Comparison of ENCODE assay signal across 20 cellular contexts in the genomic region with DNA sequence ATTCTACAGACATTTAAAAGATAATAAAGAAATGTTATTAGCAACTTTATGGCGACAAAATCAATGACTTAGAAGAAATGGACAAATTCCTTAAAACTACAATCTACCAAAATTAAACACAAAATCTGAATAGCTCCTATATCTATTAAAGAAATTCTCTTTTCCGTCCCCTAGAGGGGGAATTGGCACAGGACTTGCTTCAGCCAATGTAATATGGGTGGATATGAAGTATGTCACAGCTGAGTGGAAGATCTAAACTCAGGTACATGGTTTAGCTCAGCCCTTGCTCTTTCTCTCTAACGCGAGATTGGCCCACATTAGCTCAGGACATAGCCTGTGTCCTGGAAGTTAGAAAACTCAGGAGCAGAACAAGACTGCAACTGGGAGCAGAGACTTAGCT.
DNase-seq lines count a peak whose midpoint lies in the region; ATAC-seq and TF ChIP-seq lines count a peak whose summit lies in the region.
"Had no signal": no experiment of that assay in that cellular context is flagged by ENCODE, and none has a peak within 500 bp of the region (broad histone marks: within the 10 kb centered on the region; RNA-seq: fewer than 3 reads in every experiment).

No MANE protein-coding gene starts in this region.

- POLR2A ChIA-PET in MCF 10A (lab: Yijun Ruan, JAX) = interaction anchor here (1.0 kb wide), 1 partner anchor 12 kb away, joined by 3 read pairs; no protein-coding TSS in a partner anchor

- H3K9me3 Mint-ChIP-seq in MCF 10A (ENCODE audit: unreplicated experiment) = no peaks in the 10 kb centered on the region
- H3K9me3 Mint-ChIP-seq: naive B cell, T-cell had no signal

- H3K9me3 ChIP-seq in breast epithelium = no peaks in the 10 kb centered on the region
- H3K9me3 ChIP-seq: heart right ventricle, MG63, right atrium auricular region, upper lobe of right lung had no signal

- H3K4me1 Mint-ChIP-seq in MCF 10A (ENCODE audit: insufficient read depth, unreplicated experiment) = no peaks in the 10 kb centered on the region
- H3K4me1 Mint-ChIP-seq: naive B cell had no signal

- H3K36me3 Mint-ChIP-seq in MCF 10A (ENCODE audit: insufficient read depth, unreplicated experiment) = no peaks in the 10 kb centered on the region
- H3K36me3 Mint-ChIP-seq: naive B cell, T-cell had no signal

- CTCF ChIA-PET in MCF 10A (lab: Yijun Ruan, JAX) = interaction anchor here (0.6 kb wide), 1 partner anchor 70 kb away, joined by 3 read pairs; no protein-coding TSS in a partner anchor

- peaks cover 40% of the 10 kb centered on the region for H3K27me3 Mint-ChIP-seq in MCF 10A (ENCODE audit: insufficient read depth, unreplicated experiment)
- H3K27me3 Mint-ChIP-seq: naive B cell had no signal

- intact Hi-C loops in MCF 10A (cut with micrococcal nuclease) = no loop called here
- intact Hi-C loops in breast epithelium (cut with DNase I; ENCODE audit: low total_unique reads) = no loop called here

- no peak overlapping the region for H3K27ac ChIP-seq in breast epithelium
- H3K27ac ChIP-seq: heart right ventricle, right atrium auricular region, upper lobe of right lung had no signal

- no peak for ATAC-seq in HG02642 (IDR thresholded peaks at IDR 0.05; ENCODE audit: poor library complexity, unreplicated experiment)
- ATAC-seq: heart right ventricle, left cardiac atrium, T-cell, upper lobe of right lung had no signal

- H3K27me3 ChIP-seq in breast epithelium = no peaks in the 10 kb centered on the region
- H3K27me3 ChIP-seq: MG63, right atrium auricular region, upper lobe of right lung had no signal

- no peak for TF ChIP-seq CTCF in MCF 10A (IDR thresholded peaks at IDR 0.05; ENCODE audit: unreplicated experiment)
- no peak for TF ChIP-seq CTCF in breast epithelium (IDR thresholded peaks at IDR 0.05)
- no peak for TF ChIP-seq CTCF in epithelial cell of esophagus (IDR thresholded peaks at IDR 0.05; ENCODE audit: insufficient read depth, low read depth, low read length, missing control alignments)
- peak; percentile 36 for TF ChIP-seq CTCF in retinal pigment epithelial cell (conservative IDR thresholded peaks at IDR 0.05; ENCODE audit: low read depth, low read length)

- H3K4me3 ChIP-seq in breast epithelium (no peak overlapping the region), epithelial cell of esophagus (ENCODE audit: low read length) (no peak overlapping the region), retinal pigment epithelial cell (ENCODE audit: low read length) (no peak overlapping the region)
- H3K4me3 ChIP-seq: heart right ventricle, MG63, right atrium auricular region, upper lobe of right lung had no signal

- no peaks in the 10 kb centered on the region for H3K36me3 ChIP-seq in breast epithelium
- H3K36me3 ChIP-seq: heart right ventricle, MG63, right atrium auricular region, upper lobe of right lung had no signal

- BruUV-seq in MCF 10A (replicated peaks; lab: Mats Ljungman, UMichigan) = no TSS peak

- no peak for TF ChIP-seq POLR2A in breast epithelium (IDR thresholded peaks at IDR 0.05)

- H3K4me1 ChIP-seq in breast epithelium = no peaks in the 10 kb centered on the region
- H3K4me1 ChIP-seq: heart right ventricle, right atrium auricular region, upper lobe of right lung had no signal

- no peak overlapping the region for H3K27ac Mint-ChIP-seq in MCF 10A (ENCODE audit: low read depth, unreplicated experiment)
- H3K27ac Mint-ChIP-seq: naive B cell, T-cell had no signal

- DNase-seq in MCF 10A (ENCODE audit: unreplicated experiment) (peak; percentile 8), breast epithelium (ENCODE audit: low spot score in 2 of 2) (no peak), RKO (ENCODE audit: low spot score) (peak; percentile 17), epithelial cell of esophagus (ENCODE audit: low read depth) (peak; percentile 8), retinal pigment epithelial cell (ENCODE audit: low read depth) (no peak), NCI-H748 treated with DMSO at 0.1 percent for 48 hours (lab: John Stamatoyannopoulos, UW) (no peak)
- DNase-seq in activated T-cell treated with anti-CD3 and anti-CD28 coated beads, Interleukin-2, amount 50 U/mL, for 48 hours = no peak
- DNase-seq: activated T-cell treated with anti-CD3 and anti-CD28 coated beads, Interleukin-2, amount 50 U/mL, for 1 hour; amniotic stem cell; effector CD4-positive, alpha-beta T cell; heart right ventricle; left cardiac atrium; MG63; naive B cell; NCI-H2171 treated with DMSO at 0.1 percent for 48 hours; stimulated activated CD4-positive, alpha-beta T cell treated with anti-CD3 and anti-CD28 coated beads, Interleukin-4, amount 100 ng/mL, for 1 hour; T-cell; upper lobe of right lung had no signal

- H3K4me3 Mint-ChIP-seq in MCF 10A (ENCODE audit: unreplicated experiment) = no peak overlapping the region
- H3K4me3 Mint-ChIP-seq: naive B cell, T-cell had no signal

Comparison
In these comparisons a context has a peak if more than half of its experiments do, and no peak if none do; other contexts are left out.
1. DNase-seq: peak in MCF 10A (single experiment), RKO (single experiment) and epithelial cell of esophagus (single experiment); none in breast epithelium (0 of 2), retinal pigment epithelial cell (single experiment), NCI-H748 treated with DMSO at 0.1 percent for 48 hours (single experiment) and activated T-cell treated with anti-CD3 and anti-CD28 coated beads, Interleukin-2, amount 50 U/mL, for 48 hours (0 of 2).